10 cellular contexts compared by ENCODE assay signal in genomic region chr21:43609501-43610340, GRCh38. TPM values are rescaled to one million over a fixed set of nuclear protein-coding genes. Genes with fewer than 3 reads are reported as not detected.
A peak's percentile ranks its signal among the peaks of the same experiment; 100 is the strongest.
DNase-seq lines count a peak whose midpoint lies in the region; ATAC-seq and TF ChIP-seq lines count a peak whose summit lies in the region.
"Had no signal": no experiment of that assay in that cellular context is flagged by ENCODE, and none has a peak within 500 bp of the region (broad histone marks: within the 10 kb centered on the region; RNA-seq: fewer than 3 reads in every experiment).

No MANE protein-coding gene starts in this region.

- H3K9me3 ChIP-seq in Panc1 (ENCODE audit: control insufficient read depth, insufficient read depth, low read depth, low read length) (no peaks in the 10 kb centered on the region), testis (no peaks in the 10 kb centered on the region), esophagus muscularis mucosa (no peaks in the 10 kb centered on the region)
- H3K9me3 ChIP-seq: uterus had no signal

- in situ Hi-C loops in Panc1 (cut with HindIII; ENCODE audit: low pct_unique_long_range_greater_than_20kb, low sequenced_read_pairs), result no loop called here

- no peaks in the 10 kb centered on the region for H3K36me3 ChIP-seq in Panc1 (ENCODE audit: control insufficient read depth, insufficient read depth, low read length)
- H3K36me3 ChIP-seq in testis (ENCODE audit: low read depth, missing control alignments), result no peaks in the 10 kb centered on the region
- H3K36me3 ChIP-seq in esophagus muscularis mucosa, result no peaks in the 10 kb centered on the region
- H3K36me3 ChIP-seq: uterus had no signal

- intact Hi-C loops in Panc1 (cut with micrococcal nuclease; ENCODE audit: unreplicated experiment), result loop anchor here (5.0 kb wide), 1 partner anchor 38 kb away; no protein-coding TSS in a partner anchor
- intact Hi-C loops in testis (cut with DNase I; ENCODE audit: low total_unique reads), result no loop called here
- intact Hi-C loops in esophagus muscularis mucosa (cut with DNase I), result no loop called here

- CTCF ChIA-PET in Panc1 (lab: Charles Lee), result interaction anchor here (0.7 kb wide), 1 partner anchor 297 kb away, joined by 4 read pairs; no protein-coding TSS in a partner anchor

- no peak for TF ChIP-seq EP300 in esophagus muscularis mucosa (IDR thresholded peaks at IDR 0.05)

- DNase-seq in NCI-H1092 (lab: John Stamatoyannopoulos, UW) (peak; percentile 99), Panc1 (ENCODE audit: low read depth, low spot score) (no peak), globus pallidus (ENCODE audit: low spot score) (peak; percentile 20), testis (peak; percentile 43), esophagus muscularis mucosa (ENCODE audit: extremely low spot score) (no peak)

- ATAC-seq in Panc1, result peak; percentile 82
- no peak for ATAC-seq in GM21619 (IDR thresholded peaks at IDR 0.05; ENCODE audit: unreplicated experiment)
- ATAC-seq in HG02973 (IDR thresholded peaks at IDR 0.05; ENCODE audit: unreplicated experiment), result no peak
- ATAC-seq in GM18907 (IDR thresholded peaks at IDR 0.05; ENCODE audit: unreplicated experiment), result no peak
- ATAC-seq: activated naive CD4-positive, alpha-beta T cell treated with anti-CD3 and anti-CD28 coated beads, Interleukin-2, amount 50 U/mL, for 72 hours had no signal

- WGBS in testis, 2 donors, result 61 to 64% methylated on average over 8 of the region's 8 CpGs
- WGBS in esophagus muscularis mucosa, result 40% methylated on average over 8 of the region's 8 CpGs

- H3K27me3 ChIP-seq in Panc1 (ENCODE audit: control insufficient read depth, insufficient read depth, low read length) (no peaks in the 10 kb centered on the region), testis (no peaks in the 10 kb centered on the region), esophagus muscularis mucosa (no peaks in the 10 kb centered on the region)
- H3K27me3 ChIP-seq: uterus had no signal

- H3K4me1 ChIP-seq in Panc1 (ENCODE audit: control insufficient read depth, insufficient read depth, low read length), result peaks cover 16% of the 10 kb centered on the region
- H3K4me1 ChIP-seq in testis, result no peaks in the 10 kb centered on the region
- H3K4me1 ChIP-seq in esophagus muscularis mucosa, result peaks cover 10 to 28% (median 22%) of the 10 kb centered on the region in 4 donors
- H3K4me1 ChIP-seq: uterus had no signal

- BruUV-seq in Panc1 (replicated peaks; lab: Mats Ljungman, UMichigan), result no TSS peak

- H3K4me3 ChIP-seq in Panc1 (ENCODE audit: low read depth in 2 of 2, low read length in 2 of 2), result no peak overlapping the region
- no peak overlapping the region for H3K4me3 ChIP-seq in testis
- H3K4me3 ChIP-seq in esophagus muscularis mucosa, result no peak overlapping the region
- H3K4me3 ChIP-seq: uterus had no signal

- peak overlapping the region; percentile 73 for H3K27ac ChIP-seq in Panc1 (ENCODE audit: low read length)
- no peak overlapping the region for H3K27ac ChIP-seq in testis
- peak overlapping the region in 1 of 4 donors; percentile 22 for H3K27ac ChIP-seq in esophagus muscularis mucosa (replicated peaks in 1 of 4)
- H3K27ac ChIP-seq: uterus had no signal

- no peak for TF ChIP-seq CTCF in Panc1 (IDR thresholded peaks at IDR 0.05)
- TF ChIP-seq CTCF in testis (IDR thresholded peaks at IDR 0.05), result no peak
- no peak for TF ChIP-seq CTCF in esophagus muscularis mucosa (IDR thresholded peaks at IDR 0.05)

- no peak for TF ChIP-seq POLR2A in testis (IDR thresholded peaks at IDR 0.05)
- no peak for TF ChIP-seq POLR2A in esophagus muscularis mucosa (IDR thresholded peaks at IDR 0.05; ENCODE audit: low read depth)

- POLR2A ChIA-PET in Panc1 (lab: Charles Lee), result no interaction called here

RNA-seq across cellular contexts. Expression of gene HSF2BP, which starts 49.6 kb away (rescaled TPM):
- 4.2 TPM for total RNA-seq in Panc1 (2021; ENCODE audit: unreplicated experiment)
- polyA plus RNA-seq in Panc1 (2012; ENCODE audit: insufficient read length), result 3.5 TPM
- total RNA-seq in testis, result 10 to 100 TPM; 28.3 to 36.3 TPM
- polyA plus RNA-seq in testis (ENCODE audit: insufficient read depth, low read depth, low replicate concordance), result 46.5 TPM
- total RNA-seq in esophagus muscularis mucosa, result 1 to 10 TPM in 1 of 4 donors, under 1 TPM in 2, not detected in 1; 0.63 to 1.2 (median 0.66) TPM

RNA-seq across cellular contexts. Expression of gene RRP1B, which starts 49.6 kb away (rescaled TPM):
- total RNA-seq in Panc1 (2021; ENCODE audit: unreplicated experiment), result 30.7 TPM
- 13.6 TPM for polyA plus RNA-seq in Panc1 (2012; ENCODE audit: insufficient read length)
- 10 to 100 TPM; 44.8 to 48.6 TPM for total RNA-seq in testis
- polyA plus RNA-seq in testis (ENCODE audit: insufficient read depth, low read depth, low replicate concordance), result 27.8 TPM
- 10 to 100 TPM; 17.4 to 22.0 (median 20.8) TPM for total RNA-seq in esophagus muscularis mucosa

Comparison
In these comparisons a context has a peak if more than half of its experiments do, and no peak if none do; other contexts are left out.
1. DNase-seq: peak in NCI-H1092 (single experiment), globus pallidus (single experiment) and testis (single experiment); none in Panc1 (single experiment) and esophagus muscularis mucosa (single experiment).